20 cellular contexts compared by ENCODE assay signal in the genomic region with DNA sequence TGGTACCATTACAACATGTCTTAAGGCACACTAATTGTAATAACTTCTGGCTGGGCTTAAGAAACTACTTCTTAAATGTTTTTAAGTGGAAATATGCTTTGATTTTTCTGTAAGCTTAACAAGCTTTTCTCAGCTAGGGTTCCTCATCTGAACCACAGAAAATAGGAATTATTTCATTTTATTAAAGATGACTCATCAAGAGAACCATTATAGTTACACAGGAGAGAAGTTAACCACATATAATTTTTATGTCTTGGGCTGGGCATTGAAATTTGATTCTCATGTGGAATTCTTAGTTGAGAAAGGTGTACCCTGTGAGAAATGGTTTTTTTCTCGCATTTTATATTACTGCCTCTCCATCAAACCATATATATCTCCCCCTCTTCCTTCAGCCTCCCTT.
DNase-seq lines count a peak whose midpoint lies in the region; ATAC-seq and TF ChIP-seq lines count a peak whose summit lies in the region.
"Had no signal": no experiment of that assay in that cellular context is flagged by ENCODE, and none has a peak within 500 bp of the region (broad histone marks: within the 10 kb centered on the region; RNA-seq: fewer than 3 reads in every experiment).

No MANE protein-coding gene starts in this region.

- H3K4me1 Mint-ChIP-seq in brain, result peaks cover 97% of the 10 kb centered on the region

- no peak overlapping the region for H3K4me3 ChIP-seq in gastrocnemius medialis
- H3K4me3 ChIP-seq in dorsolateral prefrontal cortex, result peak overlapping the region in 6 of 59 donors; percentile 0 to 31 (median 13)
- no peak overlapping the region for H3K4me3 ChIP-seq in H7 (ENCODE audit: insufficient read depth, low read depth, low read length)
- H3K4me3 ChIP-seq: BLaER1 treated with 17β-estradiol and CSF1 and Interleukin-3, amounts not matched to agents 10 nM and 100 nM; spleen had no signal

- H3K36me3 ChIP-seq in gastrocnemius medialis, result no peaks in the 10 kb centered on the region
- no peaks in the 10 kb centered on the region for H3K36me3 ChIP-seq in H7 (replicated peaks; ENCODE audit: control insufficient read depth, insufficient read depth, low read length)
- H3K36me3 ChIP-seq: spleen had no signal

- ATAC-seq in gastrocnemius medialis, result no peak
- ATAC-seq: activated CD4-positive, CD25-positive, alpha-beta regulatory T cell treated with anti-CD3 and anti-CD28 coated beads, Interleukin-2, amount 50 U/mL, for 24 hours; activated T-helper 17 cell treated with anti-CD3 and anti-CD28 coated beads, Interleukin-2, amount 50 U/mL, for 72 hours; stimulated activated effector memory CD8-positive, alpha-beta T cell treated with anti-CD3 and anti-CD28 coated beads, Interleukin-12 subunit alpha, Interleukin-12 subunit beta, amount 100 ng/mL, for 72 hours had no signal

- intact Hi-C loops in gastrocnemius medialis (cut with DNase I; ENCODE audit: low total_unique reads), result no loop called here
- intact Hi-C loops in dorsolateral prefrontal cortex (cut with DNase I), result no loop called here

- peak overlapping the region in 3 of 5 experiments; percentile 46 to 63 (median 50) for H3K27ac Mint-ChIP-seq in brain
- H3K27ac Mint-ChIP-seq: activated T-helper 17 cell treated with anti-CD3 and anti-CD28 coated beads, Interleukin-2, amount 50 U/mL, for 72 hours; endodermal cell; stimulated activated effector memory CD8-positive, alpha-beta T cell treated with anti-CD3 and anti-CD28 coated beads, Interleukin-12 subunit alpha, Interleukin-12 subunit beta, amount 100 ng/mL, for 72 hours; T-helper 2 cell treated with Interferon-gamma antibody and Interleukin-4, amounts not matched to agents 5 μg/mL and 100 μg/mL, for 36 hours had no signal

- peaks cover 0 to 10% (median 2%) of the 10 kb centered on the region in 5 experiments for H3K9me3 Mint-ChIP-seq in brain
- H3K9me3 Mint-ChIP-seq: activated T-helper 17 cell treated with anti-CD3 and anti-CD28 coated beads, Interleukin-2, amount 50 U/mL, for 72 hours; endodermal cell; H9; stimulated activated effector memory CD8-positive, alpha-beta T cell treated with anti-CD3 and anti-CD28 coated beads, Interleukin-12 subunit alpha, Interleukin-12 subunit beta, amount 100 ng/mL, for 72 hours; T-helper 2 cell treated with Interferon-gamma antibody and Interleukin-4, amounts not matched to agents 5 μg/mL and 100 μg/mL, for 36 hours had no signal

- H3K27me3 Mint-ChIP-seq in brain, result peaks cover 3% of the 10 kb centered on the region
- H3K27me3 Mint-ChIP-seq: activated T-helper 17 cell treated with anti-CD3 and anti-CD28 coated beads, Interleukin-2, amount 50 U/mL, for 72 hours had no signal

- H3K4me3 Mint-ChIP-seq in brain, result peak overlapping the region in 1 of 5 experiments; percentile 46
- H3K4me3 Mint-ChIP-seq: activated T-helper 17 cell treated with anti-CD3 and anti-CD28 coated beads, Interleukin-2, amount 50 U/mL, for 72 hours; endodermal cell; H9; stimulated activated effector memory CD8-positive, alpha-beta T cell treated with anti-CD3 and anti-CD28 coated beads, Interleukin-12 subunit alpha, Interleukin-12 subunit beta, amount 100 ng/mL, for 72 hours; T-helper 2 cell treated with Interferon-gamma antibody and Interleukin-4, amounts not matched to agents 5 μg/mL and 100 μg/mL, for 36 hours had no signal

- DNase-seq in ELR (ENCODE audit: low read depth) (peak; percentile 47), M059J (ENCODE audit: low read depth) (peak; percentile 76), gastrocnemius medialis (no peak), dorsolateral prefrontal cortex (no peak), DMS153 (lab: John Stamatoyannopoulos, UW) (no peak), H7 (no peak), NCI-H2081 treated with DMSO at 0.1 percent for 48 hours (lab: John Stamatoyannopoulos, UW) (no peak)
- DNase-seq: DMS 273 treated with DMSO at 0.1 percent for 48 hours, endodermal cell, H9, NCI-H446 treated with DMSO at 0.1 percent for 48 hours, occipital lobe, Right ventricle myocardium superior, spleen had no signal

- H3K27me3 ChIP-seq in gastrocnemius medialis (no peaks in the 10 kb centered on the region), dorsolateral prefrontal cortex (no peaks in the 10 kb centered on the region), H7 (ENCODE audit: control insufficient read depth, insufficient read depth, low read length) (no peaks in the 10 kb centered on the region)
- H3K27me3 ChIP-seq: BLaER1 treated with 17β-estradiol and CSF1 and Interleukin-3, amounts not matched to agents 10 nM and 100 nM; spleen had no signal

- H3K9me3 ChIP-seq in gastrocnemius medialis, result no peaks in the 10 kb centered on the region
- H3K9me3 ChIP-seq: spleen had no signal

- peak overlapping the region; percentile 76 to 84 (median 78) for H3K27ac ChIP-seq in gastrocnemius medialis
- peak overlapping the region in 18 of 59 donors; percentile 0 to 76 (median 28) for H3K27ac ChIP-seq in dorsolateral prefrontal cortex
- H3K27ac ChIP-seq: BLaER1 treated with 17β-estradiol and CSF1 and Interleukin-3, amounts not matched to agents 10 nM and 100 nM had no signal

- H3K4me1 ChIP-seq in gastrocnemius medialis, result peaks cover 94 to 98% of the 10 kb centered on the region in 2 donors

- in situ Hi-C loops in gastrocnemius medialis (cut with MboI; ENCODE audit: low sequenced_read_pairs in 4 of 4), result no loop called here

- no peak for TF ChIP-seq POLR2A in gastrocnemius medialis (IDR thresholded peaks at IDR 0.05)

- peaks cover 95% of the 10 kb centered on the region for H3K36me3 Mint-ChIP-seq in brain
- H3K36me3 Mint-ChIP-seq: stimulated activated effector memory CD8-positive, alpha-beta T cell treated with anti-CD3 and anti-CD28 coated beads, Interleukin-12 subunit alpha, Interleukin-12 subunit beta, amount 100 ng/mL, for 72 hours had no signal

- TF ChIP-seq CTCF in brain (conservative IDR thresholded peaks at IDR 0.05) (no peak), gastrocnemius medialis (IDR thresholded peaks at IDR 0.05 in 4 of 5, conservative IDR thresholded peaks at IDR 0.05 in 1 of 5) (no peak), dorsolateral prefrontal cortex (IDR thresholded peaks at IDR 0.05 in 54 of 56, conservative IDR thresholded peaks at IDR 0.05 in 2 of 56; ENCODE audit: low read depth in 1 of 56, partially characterized antibody in 56 of 56) (no peak)

Comparison
In these comparisons a context has a peak if more than half of its experiments do, and no peak if none do; other contexts are left out.
1. DNase-seq: peak in ELR (single experiment) and M059J (single experiment); none in gastrocnemius medialis (0 of 2), dorsolateral prefrontal cortex (0 of 10), DMS153 (single experiment), H7 (single experiment) and NCI-H2081 treated with DMSO at 0.1 percent for 48 hours (single experiment).